In genomic region chr18:12376718-12377555, GRCh38 we compare ENCODE assay signal across 8 cellular contexts. TPM values are rescaled to one million over a fixed set of nuclear protein-coding genes. Genes with fewer than 3 reads are reported as not detected.
DNase-seq lines count a peak whose midpoint lies in the region; ATAC-seq and TF ChIP-seq lines count a peak whose summit lies in the region.

AFG3L2 (minus strand) TSS chr18:12377227; CDS start chr18:12377082, 145 bp downstream.

- no peaks in the 10 kb centered on the region for H3K27me3 Mint-ChIP-seq in activated CD4-positive, alpha-beta T cell treated with anti-CD3 and anti-CD28 coated beads for 36 hours
- H3K27me3 Mint-ChIP-seq in chondrocyte (ENCODE audit: low read depth), result no peaks in the 10 kb centered on the region

- H3K27me3 ChIP-seq in BE2C, result no peaks in the 10 kb centered on the region

- peak; percentile 82 for ATAC-seq in HG03457 (IDR thresholded peaks at IDR 0.05; ENCODE audit: unreplicated experiment)
- peak; percentile 91 for ATAC-seq in activated CD4-positive, alpha-beta T cell treated with anti-CD3 and anti-CD28 coated beads for 36 hours

- no peaks in the 10 kb centered on the region for H3K9me3 Mint-ChIP-seq in activated CD4-positive, alpha-beta T cell treated with anti-CD3 and anti-CD28 coated beads for 36 hours (ENCODE audit: low read depth)
- no peaks in the 10 kb centered on the region for H3K9me3 Mint-ChIP-seq in chondrocyte (ENCODE audit: low read depth)

- peaks cover 12% of the 10 kb centered on the region for H3K36me3 Mint-ChIP-seq in activated CD4-positive, alpha-beta T cell treated with anti-CD3 and anti-CD28 coated beads for 36 hours (ENCODE audit: low read depth)
- H3K36me3 Mint-ChIP-seq in chondrocyte (ENCODE audit: low read depth), result no peaks in the 10 kb centered on the region

- H3K4me3 Mint-ChIP-seq in activated CD4-positive, alpha-beta T cell treated with anti-CD3 and anti-CD28 coated beads for 36 hours, result peak within 1 kb of the TSS; percentile 92
- peak within 1 kb of the TSS; percentile 88 for H3K4me3 Mint-ChIP-seq in chondrocyte (ENCODE audit: unreplicated experiment)

- CTCF ChIA-PET in activated CD4-positive, alpha-beta T cell treated with anti-CD3 and anti-CD28 coated beads for 36 hours (lab: Charles Lee), result interaction anchor here (0.6 to 1.9 kb wide), 12 partner anchors 12 to 325 kb away, joined by 3 to 7 read pairs (median 4); partner anchors contain the start of genes CEP76, PRELID3A, PSMG2 and SPIRE1

- H3K4me1 Mint-ChIP-seq in activated CD4-positive, alpha-beta T cell treated with anti-CD3 and anti-CD28 coated beads for 36 hours, result peaks cover 43% of the 10 kb centered on the region
- peaks cover 46% of the 10 kb centered on the region for H3K4me1 Mint-ChIP-seq in chondrocyte (ENCODE audit: low read depth)

- H3K4me1 ChIP-seq in BE2C, result no peaks in the 10 kb centered on the region

- no peaks in the 10 kb centered on the region for H3K9me3 ChIP-seq in BE2C

- TF ChIP-seq CTCF in BE2C (IDR thresholded peaks at IDR 0.05; ENCODE audit: low read depth, low read length) (no peak), chondrocyte (IDR thresholded peaks at IDR 0.05) (no peak)

- peak; percentile 97 for DNase-seq in BE2C
- peak; percentile 78 for DNase-seq in GM19240 (ENCODE audit: insufficient read length, low spot score)
- DNase-seq in NCI-H524 (lab: John Stamatoyannopoulos, UW), result peak; percentile 97 to 99
- peak; percentile 100 for DNase-seq in activated CD4-positive, alpha-beta T cell treated with anti-CD3 and anti-CD28 coated beads for 36 hours
- peak; percentile 100 for DNase-seq in chondrocyte (ENCODE audit: low spot score)
- peak; percentile 99 for DNase-seq in kidney glomerular epithelial cell (lab: John Stamatoyannopoulos, UW)
- peak; percentile 99 to 100 for DNase-seq in stimulated activated CD4-positive, alpha-beta T cell treated with anti-CD3 and anti-CD28 coated beads, Interleukin-15, amount 100 ng/mL, for 48 hours (ENCODE audit: low read depth in 2 of 2)

- H3K36me3 ChIP-seq in BE2C, result peaks cover 3% of the 10 kb centered on the region; the same call in 1 of the 2 replicates

- H3K4me3 ChIP-seq in BE2C (ENCODE audit: low read depth, low read length), result peak within 1 kb of the TSS; percentile 86

- intact Hi-C loops in activated CD4-positive, alpha-beta T cell treated with anti-CD3 and anti-CD28 coated beads for 36 hours (cut with DNase I, micrococcal nuclease), result loop anchor here (1.0 to 5.0 kb wide), 15 partner anchors 30 to 1349 kb away; partner anchors contain the start of genes CEP76 (in 2 of the 2), PRELID3A (in 2 of the 2), SPIRE1 (in 2 of the 2) and CEP192 (in 1 of the 2)

- POLR2A ChIA-PET in activated CD4-positive, alpha-beta T cell treated with anti-CD3 and anti-CD28 coated beads for 36 hours (lab: Charles Lee), result interaction anchor here (0.6 to 1.8 kb wide), 9 partner anchors 8 to 614 kb away, joined by 3 to 10 read pairs (median 5); partner anchors contain the start of genes CEP192, CEP76, PRELID3A and PSMG2

- H3K27ac Mint-ChIP-seq in activated CD4-positive, alpha-beta T cell treated with anti-CD3 and anti-CD28 coated beads for 36 hours, result peak within 1 kb of the TSS; percentile 88
- H3K27ac Mint-ChIP-seq in chondrocyte (ENCODE audit: unreplicated experiment), result peak within 1 kb of the TSS; percentile 98

RNA-seq across cellular contexts. Expression of gene AFG3L2, which starts in this region (rescaled TPM):
- polyA plus RNA-seq in BE2C (2012; ENCODE audit: insufficient read depth, insufficient read length, low read depth), result 18.5 TPM
- 10 to 100 TPM; 38.0 to 56.5 TPM for total RNA-seq in activated CD4-positive, alpha-beta T cell treated with anti-CD3 and anti-CD28 coated beads for 36 hours
- 36.2 to 38.5 TPM (median 37.0 TPM) in 3 replicates for total RNA-seq in chondrocyte

Comparison
In these comparisons a context has a peak if more than half of its experiments do, and no peak if none do; other contexts are left out.
1. Peak in every context shown above with its lines: DNase-seq, ATAC-seq and H3K4me3 ChIP-seq.